In the genomic region with DNA sequence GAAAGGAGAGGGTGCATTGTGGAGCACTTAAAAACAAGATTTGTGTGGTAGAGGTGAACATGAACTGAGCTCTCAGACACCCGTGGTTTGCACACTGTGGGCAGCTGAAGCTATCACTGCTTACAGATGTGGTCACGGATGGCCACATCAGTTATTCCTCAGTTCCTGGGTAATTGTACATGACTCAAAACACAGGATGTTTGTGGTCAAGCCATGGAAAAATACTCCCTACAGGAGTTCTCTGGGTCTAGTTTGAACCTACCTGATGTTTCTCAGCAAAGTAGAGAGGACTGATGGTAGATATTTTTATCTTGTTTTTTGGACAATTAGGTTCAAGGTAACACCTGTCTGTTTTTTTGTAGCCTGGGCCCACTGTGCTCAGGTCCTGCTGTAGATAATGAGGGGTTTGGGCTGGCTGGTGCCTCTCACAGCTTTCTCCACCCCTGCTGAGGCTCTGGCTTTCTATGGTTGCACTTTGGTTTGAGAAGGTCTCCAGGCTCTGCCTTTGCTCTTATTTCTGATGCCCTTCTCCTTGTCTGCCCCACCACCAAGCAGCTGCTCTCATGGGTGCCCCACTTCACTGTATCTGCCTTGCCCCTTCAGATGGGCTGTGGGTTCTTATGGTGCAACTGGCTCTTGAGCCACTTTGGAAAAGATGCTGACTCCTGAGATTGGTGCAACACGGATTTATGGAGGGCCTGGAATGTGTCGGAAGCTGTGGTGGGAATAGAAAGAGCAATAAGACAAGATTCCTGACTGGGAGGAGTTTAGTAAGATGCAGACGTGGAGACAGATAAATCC, we compare ENCODE assay signal across 10 cellular contexts. TPM values are rescaled to one million over a fixed set of nuclear protein-coding genes. Genes with fewer than 3 reads are reported as not detected.
DNase-seq lines count a peak whose midpoint lies in the region; ATAC-seq lines count a peak whose summit lies in the region.
"Had no signal": no experiment of that assay in that cellular context is flagged by ENCODE, and none has a peak within 500 bp of the region (broad histone marks: within the 10 kb centered on the region; RNA-seq: fewer than 3 reads in every experiment).

No MANE protein-coding gene starts in this region.

- H3K9me3 ChIP-seq in effector memory CD4-positive, alpha-beta T cell (ENCODE audit: control insufficient read depth, low read length): no peaks in the 10 kb centered on the region
- no peaks in the 10 kb centered on the region for H3K9me3 ChIP-seq in aorta (ENCODE audit: control insufficient read depth, low read length)

- peaks cover 47% of the 10 kb centered on the region for H3K4me1 ChIP-seq in effector memory CD4-positive, alpha-beta T cell (ENCODE audit: control insufficient read depth, insufficient read depth, low read length, poor library complexity, severe bottlenecking)
- no peaks in the 10 kb centered on the region for H3K4me1 ChIP-seq in aorta (ENCODE audit: control insufficient read depth in 1 of 2, insufficient read depth in 2 of 2, low read length in 2 of 2)

- H3K27ac ChIP-seq in effector memory CD4-positive, alpha-beta T cell (ENCODE audit: insufficient read depth, low read length, poor library complexity, severe bottlenecking): no peak overlapping the region
- no peak overlapping the region for H3K27ac ChIP-seq in aorta (ENCODE audit: low read depth in 1 of 2, low read length in 2 of 2)
- H3K27ac ChIP-seq: HL-60 had no signal

- no peaks in the 10 kb centered on the region for H3K27me3 ChIP-seq in effector memory CD4-positive, alpha-beta T cell (replicated peaks; ENCODE audit: control insufficient read depth, insufficient read depth, low read length, poor library complexity, severe bottlenecking)
- H3K27me3 ChIP-seq in aorta (ENCODE audit: control insufficient read depth in 1 of 2, insufficient read depth in 2 of 2, low read length in 1 of 2): no peaks in the 10 kb centered on the region

- WGBS in aorta, 2 donors: 64 to 71% methylated on average over 5 of the region's 5 CpGs

- peak; percentile 67 for DNase-seq in HS-27A (ENCODE audit: low read depth)
- peak; percentile 92 for DNase-seq in activated CD4-positive, alpha-beta T cell treated with anti-CD3 and anti-CD28 coated beads, Interleukin-2, amount 10 ng/mL, durations not matched to agents 7 days and 5 days
- peak; percentile 27 to 62 (median 44) for DNase-seq in effector memory CD4-positive, alpha-beta T cell
- DNase-seq in stimulated activated CD8-positive, alpha-beta memory T cell treated with anti-CD3 and anti-CD28 coated beads, Interleukin-15, amount 100 ng/mL, for 24 hours (ENCODE audit: low read depth): peak; percentile 21
- DNase-seq in aorta: no peak
- no peak for DNase-seq in COR-L47 (lab: John Stamatoyannopoulos, UW)
- no peak for DNase-seq in NCI-H2227 (lab: John Stamatoyannopoulos, UW; ENCODE audit: unreplicated experiment)

- H3K27ac Mint-ChIP-seq in activated CD4-positive, alpha-beta T cell treated with anti-CD3 and anti-CD28 coated beads, Interleukin-2, amount 10 ng/mL, durations not matched to agents 7 days and 5 days: peak overlapping the region; percentile 68

- H3K4me3 ChIP-seq in effector memory CD4-positive, alpha-beta T cell (ENCODE audit: insufficient read depth, low read depth, low read length, poor library complexity, severe bottlenecking): no peak overlapping the region
- H3K4me3 ChIP-seq in aorta (ENCODE audit: low read length in 2 of 2): no peak overlapping the region
- H3K4me3 ChIP-seq: lung had no signal

- peaks cover 86% of the 10 kb centered on the region for H3K4me1 Mint-ChIP-seq in activated CD4-positive, alpha-beta T cell treated with anti-CD3 and anti-CD28 coated beads, Interleukin-2, amount 10 ng/mL, durations not matched to agents 7 days and 5 days

- H3K36me3 ChIP-seq in effector memory CD4-positive, alpha-beta T cell (ENCODE audit: control insufficient read depth, insufficient read depth, low read length): no peaks in the 10 kb centered on the region
- no peaks in the 10 kb centered on the region for H3K36me3 ChIP-seq in aorta (ENCODE audit: control insufficient read depth in 1 of 2, insufficient read depth in 2 of 2, low read length in 1 of 2)

- intact Hi-C loops in aorta (cut with DNase I): no loop called here

- POLR2A ChIA-PET in activated CD4-positive, alpha-beta T cell treated with anti-CD3 and anti-CD28 coated beads, Interleukin-2, amount 10 ng/mL, durations not matched to agents 7 days and 5 days (lab: Charles Lee): no interaction called here

- H3K27me3 Mint-ChIP-seq in activated CD4-positive, alpha-beta T cell treated with anti-CD3 and anti-CD28 coated beads, Interleukin-2, amount 10 ng/mL, durations not matched to agents 7 days and 5 days: peaks cover 10% of the 10 kb centered on the region

- peak overlapping the region; percentile 1 for H3K4me3 Mint-ChIP-seq in activated CD4-positive, alpha-beta T cell treated with anti-CD3 and anti-CD28 coated beads, Interleukin-2, amount 10 ng/mL, durations not matched to agents 7 days and 5 days

- CTCF ChIA-PET in activated CD4-positive, alpha-beta T cell treated with anti-CD3 and anti-CD28 coated beads, Interleukin-2, amount 10 ng/mL, durations not matched to agents 7 days and 5 days (lab: Charles Lee): interaction anchor here (0.5 to 2.1 kb wide), 7 partner anchors 8 to 66 kb away, joined by 3 to 11 read pairs (median 4); no protein-coding TSS in a partner anchor

- ATAC-seq in aorta (ENCODE audit: low FRiP score) (no peak), HG02885 (IDR thresholded peaks at IDR 0.05; ENCODE audit: poor library complexity, unreplicated experiment) (no peak)

- H3K9me3 Mint-ChIP-seq in activated CD4-positive, alpha-beta T cell treated with anti-CD3 and anti-CD28 coated beads, Interleukin-2, amount 10 ng/mL, durations not matched to agents 7 days and 5 days: peaks cover 9% of the 10 kb centered on the region

- peaks cover 68% of the 10 kb centered on the region for H3K36me3 Mint-ChIP-seq in activated CD4-positive, alpha-beta T cell treated with anti-CD3 and anti-CD28 coated beads, Interleukin-2, amount 10 ng/mL, durations not matched to agents 7 days and 5 days (ENCODE audit: low read depth)

RNA-seq across cellular contexts. Expression of gene CDCP1, which starts 40.1 kb away (rescaled TPM):
- total RNA-seq in activated CD4-positive, alpha-beta T cell treated with anti-CD3 and anti-CD28 coated beads, Interleukin-2, amount 10 ng/mL, durations not matched to agents 7 days and 5 days: 10 to 100 TPM; 21.7 to 22.2 TPM
- 1 to 10 TPM; 3.8 to 8.9 TPM for total RNA-seq in aorta
- 1 to 10 TPM in 1 of 2 donors, under 1 TPM in 1; 0.33 to 2.1 TPM for polyA plus RNA-seq in aorta

Comparison
In these comparisons a context has a peak if more than half of its experiments do, and no peak if none do; other contexts are left out.
1. DNase-seq: peak in HS-27A (single experiment), activated CD4-positive, alpha-beta T cell treated with anti-CD3 and anti-CD28 coated beads, Interleukin-2, amount 10 ng/mL, durations not matched to agents 7 days and 5 days (single experiment), effector memory CD4-positive, alpha-beta T cell (3 of 3) and stimulated activated CD8-positive, alpha-beta memory T cell treated with anti-CD3 and anti-CD28 coated beads, Interleukin-15, amount 100 ng/mL, for 24 hours (single experiment); none in aorta (0 of 2), COR-L47 (single experiment) and NCI-H2227 (single experiment).